In the genomic region with DNA sequence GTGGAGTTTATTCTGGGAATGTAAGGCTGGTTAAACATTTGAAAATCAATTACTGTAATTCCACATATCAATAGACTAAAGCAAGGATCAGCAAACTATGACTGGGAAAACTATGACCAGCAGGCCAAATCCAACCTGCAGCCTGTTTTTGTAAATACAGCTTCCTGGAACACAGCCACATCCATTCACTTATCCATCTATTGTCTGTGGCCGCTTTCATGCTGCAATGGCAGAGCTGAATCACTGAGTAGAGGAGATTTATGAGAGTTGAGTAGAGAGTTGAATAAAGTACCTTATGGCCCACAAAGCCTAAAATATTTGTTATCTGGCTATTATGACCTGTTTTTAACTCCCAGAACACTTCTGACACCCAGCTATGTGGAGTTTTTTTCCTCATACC, we compare ENCODE assay signal across 16 cellular contexts. TPM values are rescaled to one million over a fixed set of nuclear protein-coding genes. Genes with fewer than 3 reads are reported as not detected.
A peak's percentile ranks its signal among the peaks of the same experiment; 100 is the strongest.
DNase-seq lines count a peak whose midpoint lies in the region; ATAC-seq, FAIRE-seq and TF ChIP-seq lines count a peak whose summit lies in the region.
"Had no signal": no experiment of that assay in that cellular context is flagged by ENCODE, and none has a peak within 500 bp of the region (broad histone marks: within the 10 kb centered on the region; RNA-seq: fewer than 3 reads in every experiment).

No MANE protein-coding gene starts in this region.

- H3K4me3 ChIP-seq in fibroblast of mammary gland (ENCODE audit: control insufficient read depth, low read depth, low read length), result no peak overlapping the region
- H3K4me3 ChIP-seq: mucosa of descending colon, tibial nerve had no signal

- no peak for TF ChIP-seq CTCF in fibroblast of mammary gland (conservative IDR thresholded peaks at IDR 0.05; ENCODE audit: control insufficient read depth, insufficient read depth, low read depth, low read length)

- no peak for ATAC-seq in left ventricle myocardium superior
- ATAC-seq: foreskin keratinocyte, mucosa of descending colon had no signal

- intact Hi-C loops in left ventricle myocardium superior (cut with micrococcal nuclease), result no loop called here

- FAIRE-seq in RCC 7860 (lab: Jason Lieb, UNC), result peak; percentile 60

- DNase-seq in COLO668 (lab: John Stamatoyannopoulos, UW; ENCODE audit: unreplicated experiment) (peak; percentile 39), M059J (ENCODE audit: low read depth) (peak; percentile 96), RCC 7860 (ENCODE audit: low spot score) (peak; percentile 41), fibroblast of mammary gland (ENCODE audit: low read depth) (peak; percentile 26), GF-D8 (lab: John Stamatoyannopoulos, UW) (no peak), NCI-H510A treated with DMSO at 0.1 percent for 48 hours (lab: John Stamatoyannopoulos, UW) (no peak), left ventricle myocardium superior (no peak), NCI-H82 treated with DMSO at 0.1 percent for 48 hours (lab: John Stamatoyannopoulos, UW; ENCODE audit: unreplicated experiment) (no peak)
- DNase-seq: activated CD4-positive, CD25-positive, alpha-beta regulatory T cell treated with anti-CD3 and anti-CD28 coated beads, Interleukin-2, amount 50 U/mL, for 72 hours; activated T-cell treated with anti-CD3 and anti-CD28 coated beads, Interleukin-2, amount 50 U/mL, for 1 hour; cortex of kidney; mucosa of descending colon; NCI-H1694 had no signal

RNA-seq across cellular contexts. Expression of gene MYLK, which starts 12.2 kb away (rescaled TPM):
- 173 and 262 TPM in 2 replicates for total RNA-seq in M059J (2014; rRNA removed; shearing (Covaris generic))
- total RNA-seq in left ventricle myocardium superior, result 9.5 TPM
- total RNA-seq: OCI-LY7 had no signal

Comparison
In these comparisons a context has a peak if more than half of its experiments do, and no peak if none do; other contexts are left out.
1. DNase-seq: peak in COLO668 (single experiment), M059J (single experiment), RCC 7860 (single experiment) and fibroblast of mammary gland (single experiment); none in GF-D8 (single experiment), NCI-H510A treated with DMSO at 0.1 percent for 48 hours (single experiment), left ventricle myocardium superior (single experiment) and NCI-H82 treated with DMSO at 0.1 percent for 48 hours (single experiment).
2. RNA of gene MYLK, which starts 12.2 kb away (total RNA-seq): 173 to 262 TPM in M059J; 9.5 TPM in left ventricle myocardium superior (single experiment); every median in the first group is over 10 times any median in the second.